ENCODE assay signal across 23 cellular contexts in genomic region chr3:107868449-107868848, GRCh38.
"Had no signal": no experiment of that assay in that cellular context is flagged by ENCODE, and none has a peak within 500 bp of the region (broad histone marks: within the 10 kb centered on the region; RNA-seq: fewer than 3 reads in every experiment).

No MANE protein-coding gene starts in this region.

- H3K9me3 ChIP-seq: heart left ventricle, pancreas, tibial artery, upper lobe of left lung, uterus had no signal

- H3K27ac ChIP-seq: heart left ventricle, neural progenitor cell, pancreas, tibial artery, upper lobe of left lung, uterus had no signal

- H3K27me3 ChIP-seq: heart left ventricle, neural progenitor cell, pancreas, tibial artery, upper lobe of left lung, uterus had no signal

- H3K4me1 ChIP-seq: heart left ventricle, pancreas, tibial artery, upper lobe of left lung, uterus had no signal

- DNase-seq: dermis blood vessel endothelial cell; erythroblast; heart left ventricle; hippocampal formation; left colon; left ventricle myocardium superior; mesenchymal stem cell; midbrain; nucleus accumbens; pancreas; right cardiac atrium; stimulated activated CD4-positive, alpha-beta T cell treated with anti-CD3 and anti-CD28 coated beads, Interleukin-4, amount 100 ng/mL, for 1 hour; stimulated activated CD8-positive, alpha-beta memory T cell treated with anti-CD3 and anti-CD28 coated beads, Interleukin-4, amount 100 ng/mL, for 48 hours; stimulated activated naive CD8-positive, alpha-beta T cell treated with anti-CD3 and anti-CD28 coated beads, Interleukin-15, Interleukin-2, amounts not matched to agents 100 U/mL and 50 U/mL, for 24 hours; tibial artery; upper lobe of left lung; uterus had no signal

- H3K4me2 ChIP-seq: neural progenitor cell, smooth muscle cell had no signal

- FAIRE-seq: endothelial cell of umbilical vein, frontal cortex, pancreas had no signal

- H3K4me3 ChIP-seq: heart left ventricle, lung, neural progenitor cell, pancreas, smooth muscle cell, tibial artery, upper lobe of left lung, uterus had no signal

- ATAC-seq: heart left ventricle; left colon; left ventricle myocardium superior; pancreas; right cardiac atrium; stimulated activated effector memory CD8-positive, alpha-beta T cell treated with anti-CD3 and anti-CD28 coated beads, Interleukin-12 subunit alpha, Interleukin-12 subunit beta, amount 100 ng/mL, for 72 hours; stimulated activated naive CD8-positive, alpha-beta T cell treated with anti-CD3 and anti-CD28 coated beads, Interleukin-15, Interleukin-2, amounts not matched to agents 100 U/mL and 50 U/mL, for 24 hours had no signal

- H2AFZ ChIP-seq: neural progenitor cell had no signal

- H3K9ac ChIP-seq: neural progenitor cell had no signal

- H3K36me3 ChIP-seq: heart left ventricle, neural progenitor cell, pancreas, tibial artery, upper lobe of left lung, uterus had no signal
